Comparison of ENCODE assay signal across 12 cellular contexts in genomic region chr7:107920048-107920772, GRCh38. TPM values are rescaled to one million over a fixed set of nuclear protein-coding genes. Genes with fewer than 3 reads are reported as not detected.
DNase-seq lines count a peak whose midpoint lies in the region; TF ChIP-seq lines count a peak whose summit lies in the region.
"Had no signal": no experiment of that assay in that cellular context is flagged by ENCODE, and none has a peak within 500 bp of the region (broad histone marks: within the 10 kb centered on the region; RNA-seq: fewer than 3 reads in every experiment).

No MANE protein-coding gene starts in this region.

- H3K9me3 ChIP-seq in HEK293 (ENCODE audit: control insufficient read depth, insufficient read depth, low read depth, low read length): no peaks in the 10 kb centered on the region
- H3K9me3 ChIP-seq: testis had no signal

- H3K36me3 Mint-ChIP-seq in chondrocyte (ENCODE audit: low read depth): peaks cover 40% of the 10 kb centered on the region
- peaks cover 75% of the 10 kb centered on the region for H3K36me3 Mint-ChIP-seq in osteocyte (ENCODE audit: unreplicated experiment)

- peak overlapping the region; percentile 62 for H3K27ac Mint-ChIP-seq in chondrocyte (ENCODE audit: unreplicated experiment)
- peak overlapping the region; percentile 66 for H3K27ac Mint-ChIP-seq in osteocyte (ENCODE audit: unreplicated experiment)
- H3K27ac Mint-ChIP-seq: activated CD4-positive, alpha-beta memory T cell treated with anti-CD3 and anti-CD28 coated beads for 36 hours had no signal

- H3K4me3 Mint-ChIP-seq in chondrocyte (ENCODE audit: unreplicated experiment): no peak overlapping the region
- H3K4me3 Mint-ChIP-seq in osteocyte (ENCODE audit: unreplicated experiment): no peak overlapping the region
- H3K4me3 Mint-ChIP-seq: activated CD4-positive, alpha-beta memory T cell treated with anti-CD3 and anti-CD28 coated beads for 36 hours had no signal

- TF ChIP-seq CTCF in HEK293 (tag by site-specific recombination; IDR thresholded peaks at IDR 0.05): no peak
- no peak for TF ChIP-seq CTCF in chondrocyte (IDR thresholded peaks at IDR 0.05)
- TF ChIP-seq CTCF in osteocyte (IDR thresholded peaks at IDR 0.05): no peak

- H3K27me3 Mint-ChIP-seq in chondrocyte (ENCODE audit: low read depth) (no peaks in the 10 kb centered on the region), osteocyte (ENCODE audit: unreplicated experiment) (no peaks in the 10 kb centered on the region)
- H3K27me3 Mint-ChIP-seq: activated CD4-positive, alpha-beta memory T cell treated with anti-CD3 and anti-CD28 coated beads for 36 hours had no signal

- POLR2A ChIA-PET in HEK293 (lab: Yijun Ruan, JAX): no interaction called here

- H3K9me3 Mint-ChIP-seq in chondrocyte (ENCODE audit: low read depth) (no peaks in the 10 kb centered on the region), osteocyte (ENCODE audit: unreplicated experiment) (no peaks in the 10 kb centered on the region)
- H3K9me3 Mint-ChIP-seq: activated CD4-positive, alpha-beta memory T cell treated with anti-CD3 and anti-CD28 coated beads for 36 hours had no signal

- H3K4me3 ChIP-seq in HEK293 (ENCODE audit: low read depth, low read length): no peak overlapping the region
- H3K4me3 ChIP-seq: testis had no signal

- H3K27ac ChIP-seq in HEK293 (ENCODE audit: extremely low read depth, low read depth, low read length): no peak overlapping the region

- H3K4me1 Mint-ChIP-seq in chondrocyte (ENCODE audit: low read depth): peaks cover 34% of the 10 kb centered on the region
- H3K4me1 Mint-ChIP-seq in osteocyte (ENCODE audit: unreplicated experiment): peaks cover 29% of the 10 kb centered on the region

- peaks cover 7% of the 10 kb centered on the region; the same call in 1 of the 2 replicates for H3K4me1 ChIP-seq in HEK293 (ENCODE audit: control insufficient read depth, insufficient read depth, low read length)
- H3K4me1 ChIP-seq: testis had no signal

- CTCF ChIA-PET in HEK293 (lab: Yijun Ruan, JAX): no interaction called here

- DNase-seq in NCI-H1105 treated with DMSO at 0.1 percent for 48 hours (lab: John Stamatoyannopoulos, UW) (peak; percentile 65), chondrocyte (ENCODE audit: low spot score) (no peak), osteocyte (ENCODE audit: extremely low spot score, unreplicated experiment) (no peak), NCI-H82 treated with DMSO at 0.1 percent for 48 hours (lab: John Stamatoyannopoulos, UW; ENCODE audit: unreplicated experiment) (no peak), NAMALWA (ENCODE audit: low spot score) (no peak), Ammon's horn (ENCODE audit: low spot score) (no peak)
- DNase-seq: activated CD4-positive, alpha-beta memory T cell treated with anti-CD3 and anti-CD28 coated beads for 36 hours; erythroblast; NCI-H510A; stimulated activated CD4-positive, alpha-beta T cell treated with anti-CD3 and anti-CD28 coated beads, Interleukin-4, amount 100 ng/mL, for 24 hours; testis had no signal

- H3K36me3 ChIP-seq in HEK293 (ENCODE audit: control insufficient read depth in 2 of 2, insufficient read depth in 1 of 2, low read length in 2 of 2): peaks cover 48 to 66% of the 10 kb centered on the region in 2 experiments

TF ChIP-seq in HEK293, 187 proteins besides CTCF, POLR2A, EP300 and RAD21:
- TF ChIP-seq OVOL3 (tag by site-specific recombination; IDR thresholded peaks at IDR 0.05) (peak; percentile 78), ZEB2 (tag by site-specific recombination; IDR thresholded peaks at IDR 0.05) (peak; percentile 43; the same call in 1 of the 2 replicates), OSR2 (tag by site-specific recombination; IDR thresholded peaks at IDR 0.05) (peak; percentile 78), INSM2 (tag by site-specific recombination; IDR thresholded peaks at IDR 0.05) (peak; percentile 38; the same call in 1 of the 2 replicates), ZSCAN30 (tag by site-specific recombination; IDR thresholded peaks at IDR 0.05) (no peak; the same call in 1 of the 2 replicates), ZBTB17 (tag by site-specific recombination; IDR thresholded peaks at IDR 0.05) (peak; percentile 23; the same call in 1 of the 2 replicates), ZNF544 (tag by site-specific recombination; IDR thresholded peaks at IDR 0.05) (no peak), ZBTB21 (tag by site-specific recombination; IDR thresholded peaks at IDR 0.05) (no peak), MZF1 (tag by site-specific recombination; IDR thresholded peaks at IDR 0.05; ENCODE audit: borderline replicate concordance) (0 out of 2 replicates have a peak, but pooled peaks have one; percentile 39), ZNF561 (tag by site-specific recombination; IDR thresholded peaks at IDR 0.05; ENCODE audit: borderline replicate concordance) (peak; percentile 98), SP7 (tag by site-specific recombination; IDR thresholded peaks at IDR 0.05) (peak; percentile 39; the same call in 1 of the 2 replicates), ZNF121 (tag by site-specific recombination; IDR thresholded peaks at IDR 0.05) (no peak), GLIS2 (tag by site-specific recombination; IDR thresholded peaks at IDR 0.05) (no peak), ZNF843 (tag by site-specific recombination; IDR thresholded peaks at IDR 0.05) (peak; percentile 69; the same call in 1 of the 2 replicates), ZNF426 (tag by site-specific recombination; IDR thresholded peaks at IDR 0.05) (0 out of 2 replicates have a peak, but pooled peaks have one; percentile 5), WT1 (tag by site-specific recombination; IDR thresholded peaks at IDR 0.05) (peak; percentile 84), FEZF1 (tag by site-specific recombination; IDR thresholded peaks at IDR 0.05) (peak; percentile 79)
- TF ChIP-seq, protein P1, sequence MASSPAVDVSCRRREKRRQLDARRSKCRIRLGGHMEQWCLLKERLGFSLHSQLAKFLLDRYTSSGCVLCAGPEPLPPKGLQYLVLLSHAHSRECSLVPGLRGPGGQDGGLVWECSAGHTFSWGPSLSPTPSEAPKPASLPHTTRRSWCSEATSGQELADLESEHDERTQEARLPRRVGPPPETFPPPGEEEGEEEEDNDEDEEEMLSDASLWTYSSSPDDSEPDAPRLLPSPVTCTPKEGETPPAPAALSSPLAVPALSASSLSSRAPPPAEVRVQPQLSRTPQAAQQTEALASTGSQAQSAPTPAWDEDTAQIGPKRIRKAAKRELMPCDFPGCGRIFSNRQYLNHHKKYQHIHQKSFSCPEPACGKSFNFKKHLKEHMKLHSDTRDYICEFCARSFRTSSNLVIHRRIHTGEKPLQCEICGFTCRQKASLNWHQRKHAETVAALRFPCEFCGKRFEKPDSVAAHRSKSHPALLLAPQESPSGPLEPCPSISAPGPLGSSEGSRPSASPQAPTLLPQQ (tag by site-specific recombination; IDR thresholded peaks at IDR 0.05): peak; percentile 62; the same call in 1 of the 2 replicates
- TF ChIP-seq, protein P2, sequence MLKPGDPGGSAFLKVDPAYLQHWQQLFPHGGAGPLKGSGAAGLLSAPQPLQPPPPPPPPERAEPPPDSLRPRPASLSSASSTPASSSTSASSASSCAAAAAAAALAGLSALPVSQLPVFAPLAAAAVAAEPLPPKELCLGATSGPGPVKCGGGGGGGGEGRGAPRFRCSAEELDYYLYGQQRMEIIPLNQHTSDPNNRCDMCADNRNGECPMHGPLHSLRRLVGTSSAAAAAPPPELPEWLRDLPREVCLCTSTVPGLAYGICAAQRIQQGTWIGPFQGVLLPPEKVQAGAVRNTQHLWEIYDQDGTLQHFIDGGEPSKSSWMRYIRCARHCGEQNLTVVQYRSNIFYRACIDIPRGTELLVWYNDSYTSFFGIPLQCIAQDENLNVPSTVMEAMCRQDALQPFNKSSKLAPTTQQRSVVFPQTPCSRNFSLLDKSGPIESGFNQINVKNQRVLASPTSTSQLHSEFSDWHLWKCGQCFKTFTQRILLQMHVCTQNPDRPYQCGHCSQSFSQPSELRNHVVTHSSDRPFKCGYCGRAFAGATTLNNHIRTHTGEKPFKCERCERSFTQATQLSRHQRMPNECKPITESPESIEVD (tag by site-specific recombination; IDR thresholded peaks at IDR 0.05): peak; percentile 94
- TF ChIP-seq, protein P3, sequence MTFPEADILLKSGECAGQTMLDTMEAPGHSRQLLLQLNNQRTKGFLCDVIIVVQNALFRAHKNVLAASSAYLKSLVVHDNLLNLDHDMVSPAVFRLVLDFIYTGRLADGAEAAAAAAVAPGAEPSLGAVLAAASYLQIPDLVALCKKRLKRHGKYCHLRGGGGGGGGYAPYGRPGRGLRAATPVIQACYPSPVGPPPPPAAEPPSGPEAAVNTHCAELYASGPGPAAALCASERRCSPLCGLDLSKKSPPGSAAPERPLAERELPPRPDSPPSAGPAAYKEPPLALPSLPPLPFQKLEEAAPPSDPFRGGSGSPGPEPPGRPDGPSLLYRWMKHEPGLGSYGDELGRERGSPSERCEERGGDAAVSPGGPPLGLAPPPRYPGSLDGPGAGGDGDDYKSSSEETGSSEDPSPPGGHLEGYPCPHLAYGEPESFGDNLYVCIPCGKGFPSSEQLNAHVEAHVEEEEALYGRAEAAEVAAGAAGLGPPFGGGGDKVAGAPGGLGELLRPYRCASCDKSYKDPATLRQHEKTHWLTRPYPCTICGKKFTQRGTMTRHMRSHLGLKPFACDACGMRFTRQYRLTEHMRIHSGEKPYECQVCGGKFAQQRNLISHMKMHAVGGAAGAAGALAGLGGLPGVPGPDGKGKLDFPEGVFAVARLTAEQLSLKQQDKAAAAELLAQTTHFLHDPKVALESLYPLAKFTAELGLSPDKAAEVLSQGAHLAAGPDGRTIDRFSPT (tag by site-specific recombination; IDR thresholded peaks at IDR 0.05): 0 out of 2 replicates have a peak, but pooled peaks have one; percentile 16

RNA-seq across cellular contexts. Expression of gene DLD, which starts 29.2 kb away (rescaled TPM):
- total RNA-seq in chondrocyte (60.3 to 69.6 TPM (median 62.7 TPM) in 3 replicates), osteocyte (56.8 and 59.8 TPM in 2 replicates)
